ENCODE assay signal across 16 cellular contexts in genomic region chr2:141027221-141027620, GRCh38.
DNase-seq lines count a peak whose midpoint lies in the region; ATAC-seq, FAIRE-seq and TF ChIP-seq lines count a peak whose summit lies in the region.
"Had no signal": no experiment of that assay in that cellular context is flagged by ENCODE, and none has a peak within 500 bp of the region (broad histone marks: within the 10 kb centered on the region; RNA-seq: fewer than 3 reads in every experiment).

No MANE protein-coding gene starts in this region.

- no peaks in the 10 kb centered on the region for H3K79me2 ChIP-seq in endothelial cell of umbilical vein (ENCODE audit: control insufficient read depth, insufficient read depth, low read length)

- intact Hi-C loops in endothelial cell of umbilical vein (cut with micrococcal nuclease): loop anchor here (10.0 kb wide), 1 partner anchor 1818 kb away; no protein-coding TSS in a partner anchor
- intact Hi-C loops in CD14-positive monocyte (cut with micrococcal nuclease): no loop called here

- H3K4me3 Mint-ChIP-seq in CD14-positive monocyte: no peak overlapping the region
- H3K4me3 Mint-ChIP-seq: CD8-positive, alpha-beta T cell had no signal

- dilution Hi-C loops in endothelial cell of umbilical vein (cut with MboI; ENCODE audit: extremely low pct_ligation_motif_present, low sequenced_read_pairs): no loop called here

- H3K4me2 ChIP-seq in endothelial cell of umbilical vein (ENCODE audit: insufficient read depth, low read length): peak overlapping the region; percentile 8
- H3K4me2 ChIP-seq: BLaER1 had no signal

- POLR2A ChIA-PET in endothelial cell of umbilical vein (lab: Charles Lee): no interaction called here

- H3K9me3 Mint-ChIP-seq in CD14-positive monocyte: peaks cover 0 to 6% (median 0%) of the 10 kb centered on the region in 7 donors

- no peak overlapping the region for H3K9ac ChIP-seq in endothelial cell of umbilical vein (replicated peaks; ENCODE audit: extremely low read depth, insufficient read depth, low read length)
- H3K9ac ChIP-seq: BLaER1, GM23248 had no signal

- no peaks in the 10 kb centered on the region for H3K36me3 ChIP-seq in endothelial cell of umbilical vein (ENCODE audit: control insufficient read depth in 2 of 2, extremely low read depth in 1 of 2, insufficient read depth in 2 of 2, low read length in 2 of 2)
- H3K36me3 ChIP-seq: BLaER1, HAP-1 had no signal

- no peaks in the 10 kb centered on the region for H3K4me1 Mint-ChIP-seq in CD14-positive monocyte

- ATAC-seq in HG03571 (IDR thresholded peaks at IDR 0.05; ENCODE audit: unreplicated experiment): no peak
- ATAC-seq: CD8-positive, alpha-beta T cell had no signal

- CTCF ChIA-PET in endothelial cell of umbilical vein (lab: Charles Lee): interaction anchor here (1.4 to 1.5 kb wide), 2 partner anchors 14 to 884 kb away, joined by 3 read pairs; no protein-coding TSS in a partner anchor

- H3K27me3 ChIP-seq in endothelial cell of umbilical vein (ENCODE audit: control insufficient read depth in 2 of 2, insufficient read depth in 2 of 2, low read length in 2 of 2): no peaks in the 10 kb centered on the region
- H3K27me3 ChIP-seq: BLaER1 had no signal

- BruUV-seq in endothelial cell of umbilical vein (replicated peaks; lab: Mats Ljungman, UMichigan): no TSS peak

- FAIRE-seq in endothelial cell of umbilical vein (lab: Jason Lieb, UNC): peak; percentile 54
- FAIRE-seq: G401.6, GM12891 had no signal

- no peaks in the 10 kb centered on the region for H4K20me1 ChIP-seq in endothelial cell of umbilical vein (replicated peaks; ENCODE audit: control insufficient read depth, extremely low read depth, insufficient read depth, low read length)
- H4K20me1 ChIP-seq: BLaER1 had no signal

- peaks cover 14% of the 10 kb centered on the region for H3K4me1 ChIP-seq in endothelial cell of umbilical vein (ENCODE audit: control insufficient read depth, extremely low read depth, insufficient read depth, low read length)
- H3K4me1 ChIP-seq: BLaER1, HAP-1 had no signal

- no peaks in the 10 kb centered on the region for H3K9me3 ChIP-seq in endothelial cell of umbilical vein (replicated peaks; ENCODE audit: control insufficient read depth, insufficient read depth, low read length)
- H3K9me3 ChIP-seq: BLaER1, HAP-1 had no signal

- H3K36me3 Mint-ChIP-seq in CD14-positive monocyte: no peaks in the 10 kb centered on the region
- H3K36me3 Mint-ChIP-seq: CD8-positive, alpha-beta T cell had no signal

- no peak for TF ChIP-seq POLR2A in endothelial cell of umbilical vein (IDR thresholded peaks at IDR 0.05; ENCODE audit: low read depth, low read length)

- peak overlapping the region; percentile 53 for H3K27ac ChIP-seq in endothelial cell of umbilical vein (ENCODE audit: insufficient read depth, low read depth, low read length)
- H3K27ac ChIP-seq: BLaER1, GM23248 had no signal

- TF ChIP-seq CTCF in endothelial cell of umbilical vein (IDR thresholded peaks at IDR 0.05; ENCODE audit: extremely low read depth in 1 of 2, insufficient read depth in 1 of 2, low read depth in 1 of 2, low read length in 2 of 2): no peak
- no peak for TF ChIP-seq CTCF in CD14-positive monocyte (IDR thresholded peaks at IDR 0.05)

- no peaks in the 10 kb centered on the region for H3K27me3 Mint-ChIP-seq in CD14-positive monocyte (ENCODE audit: low read depth in 3 of 3)

- H3K4me3 ChIP-seq in endothelial cell of umbilical vein (replicated peaks in 1 of 3; ENCODE audit: insufficient read depth in 1 of 3, low read depth in 1 of 3, low read length in 3 of 3): no peak overlapping the region
- H3K4me3 ChIP-seq: BLaER1, GM23248, HAP-1 had no signal

- H2AFZ ChIP-seq in endothelial cell of umbilical vein (ENCODE audit: low read depth, low read length): no peak overlapping the region
- H2AFZ ChIP-seq: GM23248 had no signal

- no peaks in the 10 kb centered on the region for H3K9me1 ChIP-seq in endothelial cell of umbilical vein (replicated peaks; ENCODE audit: control insufficient read depth, extremely low read depth, insufficient read depth, low read length)

- no peak overlapping the region for H3K27ac Mint-ChIP-seq in CD14-positive monocyte
- H3K27ac Mint-ChIP-seq: CD8-positive, alpha-beta T cell had no signal

- DNase-seq in EL: peak; percentile 1
- peak; percentile 35 for DNase-seq in LHCN-M2 (ENCODE audit: low read depth)
- peak; percentile 60 for DNase-seq in endothelial cell of umbilical vein (ENCODE audit: low read depth, low spot score)
- peak; percentile 19 to 49 for DNase-seq in lung microvascular endothelial cell (ENCODE audit: low read depth in 2 of 2)
- DNase-seq in CD14-positive monocyte (ENCODE audit: low spot score): no peak
- no peak for DNase-seq in T1000 (lab: John Stamatoyannopoulos, UW)
- DNase-seq: 8988T; Calu3; CD8-positive, alpha-beta T cell; DMS79 treated with DMSO at 0.1 percent for 48 hours; GM23248 had no signal

TF ChIP-seq in endothelial cell of umbilical vein, 7 proteins besides CTCF, POLR2A, EP300 and RAD21:
- TF ChIP-seq JUN (IDR thresholded peaks at IDR 0.05; ENCODE audit: borderline replicate concordance, insufficient read depth, insufficient read length, low read depth) (peak; percentile 34), FOS (IDR thresholded peaks at IDR 0.05; ENCODE audit: borderline replicate concordance, insufficient read depth, low read length) (no peak)

Comparison
In these comparisons a context has a peak if more than half of its experiments do, and no peak if none do; other contexts are left out.
1. DNase-seq: peak in EL (single experiment), LHCN-M2 (single experiment), endothelial cell of umbilical vein (single experiment) and lung microvascular endothelial cell (2 of 2); none in CD14-positive monocyte (single experiment) and T1000 (single experiment).